ENCODE assay signal across 8 cellular contexts in the genomic region with DNA sequence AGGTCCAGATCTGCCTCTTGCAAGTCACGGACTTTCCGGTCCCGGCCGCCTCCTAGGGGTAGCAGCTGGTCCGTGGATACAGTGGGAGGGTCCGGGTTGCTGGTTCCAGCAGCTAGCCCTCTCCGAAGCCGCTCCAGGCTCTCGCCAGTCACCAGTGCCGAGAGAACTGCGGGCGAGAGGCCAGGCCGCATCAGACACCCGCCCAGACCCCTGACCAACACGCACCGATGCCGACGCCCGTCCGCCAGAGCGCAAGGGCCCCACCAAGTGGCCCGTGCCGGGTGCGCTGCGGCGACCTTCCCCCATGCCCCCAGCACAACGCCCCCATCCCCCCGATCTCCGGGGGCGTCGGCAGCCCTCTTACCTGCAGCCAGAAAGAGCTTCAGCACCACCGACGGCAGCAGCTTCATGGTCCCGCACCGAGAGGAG. TPM values are rescaled to one million over a fixed set of nuclear protein-coding genes. Genes with fewer than 3 reads are reported as not detected.
DNase-seq lines count a peak whose midpoint lies in the region; ATAC-seq, FAIRE-seq and TF ChIP-seq lines count a peak whose summit lies in the region.

No MANE protein-coding gene starts in this region.

- WGBS in A549 (ENCODE audit: missing lambda C conversion rate) = 1% methylated on average over 12 of the region's 35 CpGs
- 0% methylated on average over 21 to 25 of the region's 35 CpGs for WGBS in mesodermal cell (ENCODE audit: insufficient coverage in 2 of 2), 2 experiments

- no peaks in the 10 kb centered on the region for H3K36me3 Mint-ChIP-seq in type B pancreatic cell

- TF ChIP-seq POLR2A in A549 (IDR thresholded peaks at IDR 0.05; ENCODE audit: low read length) (no peak), GM12892 (IDR thresholded peaks at IDR 0.05; ENCODE audit: low read depth, low read length) (no peak)

- CTCF ChIA-PET in A549 (lab: Yijun Ruan, JAX) = interaction anchor here (0.5 to 36.9 kb wide), 42 partner anchors 9 to 374 kb away, joined by 3 to 1613 read pairs (median 5); partner anchors contain the start of genes PFDN1 and SLC4A9

- peak overlapping the region; percentile 54 for H3K27ac Mint-ChIP-seq in type B pancreatic cell

- H3K4me1 Mint-ChIP-seq in type B pancreatic cell (ENCODE audit: unreplicated experiment) = peaks cover 19% of the 10 kb centered on the region

- H3K4me3 ChIP-seq in A549 (peak overlapping the region; percentile 75), mesodermal cell (ENCODE audit: extremely low read depth, insufficient read depth, low read length, poor library complexity, severe bottlenecking) (peak overlapping the region; percentile 65)

- H3K9me3 Mint-ChIP-seq in type B pancreatic cell = no peaks in the 10 kb centered on the region

- POLR2A ChIA-PET in A549 (lab: Yijun Ruan, JAX) = interaction anchor here (0.9 to 2.5 kb wide), 20 partner anchors 9 to 380 kb away, joined by 3 to 46 read pairs (median 8); partner anchors contain the start of genes PFDN1 and ZMAT2

- TF ChIP-seq RAD21 in A549 (conservative IDR thresholded peaks at IDR 0.05 in 1 of 2, IDR thresholded peaks at IDR 0.05 in 1 of 2) = peak; percentile 50 to 84

- peaks cover 22% of the 10 kb centered on the region for H3K4me1 ChIP-seq in A549
- peaks cover 26% of the 10 kb centered on the region for H3K4me1 ChIP-seq in mesodermal cell (ENCODE audit: control insufficient read depth, insufficient read depth, low read length, poor library complexity, severe bottlenecking)

- H3K9me3 ChIP-seq in A549 (no peaks in the 10 kb centered on the region), mesodermal cell (ENCODE audit: control insufficient read depth, low read length) (no peaks in the 10 kb centered on the region)

- peak overlapping the region; percentile 74 to 88 for H3K27ac ChIP-seq in A549
- no peak overlapping the region for H3K27ac ChIP-seq in mesodermal cell (ENCODE audit: low read depth, low read length, severe bottlenecking)

- DNase-seq in A549 (ENCODE audit: low read depth in 1 of 2, low spot score in 1 of 2) (peak; percentile 51 to 67), GM12892 (ENCODE audit: insufficient read length) (peak; percentile 53), epidermal melanocyte (ENCODE audit: insufficient read length, low spot score) (peak; percentile 40), type B pancreatic cell (ENCODE audit: extremely low spot score, unreplicated experiment) (no peak)

- peak overlapping the region; percentile 88 for H3K4me3 Mint-ChIP-seq in type B pancreatic cell

- peak overlapping the region; percentile 87 for H3K4me2 ChIP-seq in A549

- TF ChIP-seq EP300 in A549 (IDR thresholded peaks at IDR 0.05) = no peak

- ATAC-seq in A549 = peak; percentile 81 to 83
- peak; percentile 9 for ATAC-seq in HG03139 (IDR thresholded peaks at IDR 0.05; ENCODE audit: unreplicated experiment)
- ATAC-seq in SK-N-SH treated with all-trans-retinoic acid at 6 μM for 48 hours = peak; percentile 77
- no peak for ATAC-seq in HG03039 (IDR thresholded peaks at IDR 0.05; ENCODE audit: unreplicated experiment)

- FAIRE-seq in A549 (lab: Jason Lieb, UNC) (no peak), GM12892 (lab: Jason Lieb, UNC) (peak; percentile 17)

- H3K27me3 Mint-ChIP-seq in type B pancreatic cell = peaks cover 50% of the 10 kb centered on the region

- H3K36me3 ChIP-seq in mesodermal cell (ENCODE audit: control insufficient read depth, insufficient read depth, low read length) = peaks cover 25% of the 10 kb centered on the region

- TF ChIP-seq CTCF in A549 (IDR thresholded peaks at IDR 0.05) (peak; percentile 64), type B pancreatic cell (conservative IDR thresholded peaks at IDR 0.05) (peak; percentile 11)

TF ChIP-seq in A549, 52 proteins besides CTCF, POLR2A, EP300 and RAD21:
- TF ChIP-seq MAX (IDR thresholded peaks at IDR 0.05) (peak; percentile 13; the same call in 1 of the 2 replicates), SMC3 (IDR thresholded peaks at IDR 0.05) (peak; percentile 77), NFE2L2 (conservative IDR thresholded peaks at IDR 0.05; ENCODE audit: low read length) (no peak)

TF ChIP-seq in SK-N-SH treated with all-trans-retinoic acid at 6 μM for 48 hours, 23 proteins besides CTCF, POLR2A, EP300 and RAD21 (continues in another document):
- no peak for TF ChIP-seq SNAI2 (CRISPR knock-in tag; IDR thresholded peaks at IDR 0.05)
- TF ChIP-seq RARB (CRISPR knock-in tag; IDR thresholded peaks at IDR 0.05) = no peak
- TF ChIP-seq BACH2 (CRISPR knock-in tag; IDR thresholded peaks at IDR 0.05; ENCODE audit: borderline replicate concordance) = no peak
- TF ChIP-seq CSDC2 (CRISPR knock-in tag; IDR thresholded peaks at IDR 0.05) = no peak
- no peak for TF ChIP-seq ESRRG (CRISPR knock-in tag; IDR thresholded peaks at IDR 0.05)
- no peak for TF ChIP-seq ZFP30 (CRISPR knock-in tag; IDR thresholded peaks at IDR 0.05)
- TF ChIP-seq PPARA (CRISPR knock-in tag; IDR thresholded peaks at IDR 0.05; ENCODE audit: borderline replicate concordance) = no peak
- TF ChIP-seq, protein P1, sequence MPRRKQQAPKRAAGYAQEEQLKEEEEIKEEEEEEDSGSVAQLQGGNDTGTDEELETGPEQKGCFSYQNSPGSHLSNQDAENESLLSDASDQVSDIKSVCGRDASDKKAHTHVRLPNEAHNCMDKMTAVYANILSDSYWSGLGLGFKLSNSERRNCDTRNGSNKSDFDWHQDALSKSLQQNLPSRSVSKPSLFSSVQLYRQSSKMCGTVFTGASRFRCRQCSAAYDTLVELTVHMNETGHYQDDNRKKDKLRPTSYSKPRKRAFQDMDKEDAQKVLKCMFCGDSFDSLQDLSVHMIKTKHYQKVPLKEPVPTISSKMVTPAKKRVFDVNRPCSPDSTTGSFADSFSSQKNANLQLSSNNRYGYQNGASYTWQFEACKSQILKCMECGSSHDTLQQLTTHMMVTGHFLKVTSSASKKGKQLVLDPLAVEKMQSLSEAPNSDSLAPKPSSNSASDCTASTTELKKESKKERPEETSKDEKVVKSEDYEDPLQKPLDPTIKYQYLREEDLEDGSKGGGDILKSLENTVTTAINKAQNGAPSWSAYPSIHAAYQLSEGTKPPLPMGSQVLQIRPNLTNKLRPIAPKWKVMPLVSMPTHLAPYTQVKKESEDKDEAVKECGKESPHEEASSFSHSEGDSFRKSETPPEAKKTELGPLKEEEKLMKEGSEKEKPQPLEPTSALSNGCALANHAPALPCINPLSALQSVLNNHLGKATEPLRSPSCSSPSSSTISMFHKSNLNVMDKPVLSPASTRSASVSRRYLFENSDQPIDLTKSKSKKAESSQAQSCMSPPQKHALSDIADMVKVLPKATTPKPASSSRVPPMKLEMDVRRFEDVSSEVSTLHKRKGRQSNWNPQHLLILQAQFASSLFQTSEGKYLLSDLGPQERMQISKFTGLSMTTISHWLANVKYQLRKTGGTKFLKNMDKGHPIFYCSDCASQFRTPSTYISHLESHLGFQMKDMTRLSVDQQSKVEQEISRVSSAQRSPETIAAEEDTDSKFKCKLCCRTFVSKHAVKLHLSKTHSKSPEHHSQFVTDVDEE (CRISPR knock-in tag; IDR thresholded peaks at IDR 0.05) = no peak

RNA-seq across cellular contexts. Expression of gene HBEGF, which starts 0.5 kb away (rescaled TPM):
- polyA plus RNA-seq in A549 (2011; rRNA removed) (4.2 and 5.0 TPM in 2 replicates), A549 (2017; fragmentation: RNase III; extraction: RNeasy Plus Mini Kit Qiagen cat#74134 plus additional on column Dnase treatment) (3.4 to 5.1 TPM (median 3.5 TPM) in 3 replicates)
- 3.0 and 4.3 TPM in 2 replicates for polyA plus RNA-seq in A549 (2012; cell fraction: cytosol; rRNA removed)
- 4.0 and 6.1 TPM in 2 replicates for polyA plus RNA-seq in A549 (2012; cell fraction: nucleus; rRNA removed)
- polyA minus RNA-seq in A549 (2011; rRNA and poly(A)+ RNA removed) = 1.3 and 1.4 TPM in 2 replicates
- 2.1 TPM for polyA plus RNA-seq in GM12892 (2012; ENCODE audit: missing spikeins)
- polyA plus RNA-seq in mesodermal cell (2013, experiment 1 of 2) = 17.1 TPM
- 13.9 TPM for polyA plus RNA-seq in mesodermal cell (2013, experiment 2 of 2)
- total RNA-seq in type B pancreatic cell (ENCODE audit: low replicate concordance) = 4.7 and 4.9 TPM in 2 replicates

RNA-seq across cellular contexts. Expression of gene SLC4A9, which starts 14.1 kb away (rescaled TPM):
- polyA plus RNA-seq in A549 (2011; rRNA removed) (not detected in 2 replicates), A549 (2017; fragmentation: RNase III; extraction: RNeasy Plus Mini Kit Qiagen cat#74134 plus additional on column Dnase treatment) (not detected in 3 replicates)
- polyA plus RNA-seq in A549 (2012; cell fraction: cytosol; rRNA removed) = 0.01 TPM in 1 of 2 replicates, not detected in the other
- 0.02 and 0.06 TPM in 2 replicates for polyA plus RNA-seq in A549 (2012; cell fraction: nucleus; rRNA removed)
- polyA minus RNA-seq in A549 (2011; rRNA and poly(A)+ RNA removed) = 0.08 TPM in 1 of 2 replicates, not detected in the other
- not detected for polyA plus RNA-seq in GM12892 (2012; ENCODE audit: missing spikeins)
- polyA plus RNA-seq in mesodermal cell (2013, experiment 1 of 2) = not detected
- not detected for polyA plus RNA-seq in mesodermal cell (2013, experiment 2 of 2)
- 0.17 TPM in 1 of 2 replicates, not detected in the other for total RNA-seq in type B pancreatic cell (ENCODE audit: low replicate concordance)

RNA-seq across cellular contexts. Expression of gene PFDN1, which starts 43.0 kb away (rescaled TPM):
- polyA plus RNA-seq in A549 (2011; rRNA removed) = 90.4 and 97.0 TPM in 2 replicates
- 80.9 and 104 TPM in 2 replicates for polyA plus RNA-seq in A549 (2012; cell fraction: cytosol; rRNA removed)
- 51.2 and 56.7 TPM in 2 replicates for polyA plus RNA-seq in A549 (2012; cell fraction: nucleus; rRNA removed)
- 201 to 239 TPM (median 226 TPM) in 3 replicates for polyA plus RNA-seq in A549 (2017; fragmentation: RNase III; extraction: RNeasy Plus Mini Kit Qiagen cat#74134 plus additional on column Dnase treatment)
- 58.8 and 72.3 TPM in 2 replicates for polyA minus RNA-seq in A549 (2011; rRNA and poly(A)+ RNA removed)
- polyA plus RNA-seq in GM12892 (2012; ENCODE audit: missing spikeins) = 93.4 TPM
- polyA plus RNA-seq in mesodermal cell (2013, experiment 1 of 2) = 116 TPM
- polyA plus RNA-seq in mesodermal cell (2013, experiment 2 of 2) = 109 TPM
- total RNA-seq in type B pancreatic cell (ENCODE audit: low replicate concordance) = 47.1 and 57.9 TPM in 2 replicates

RNA-seq across cellular contexts. Expression of gene ANKHD1, which starts 55.7 kb away (rescaled TPM):
- polyA plus RNA-seq in A549 (2011; rRNA removed) (94.1 and 111 TPM in 2 replicates), A549 (2017; fragmentation: RNase III; extraction: RNeasy Plus Mini Kit Qiagen cat#74134 plus additional on column Dnase treatment) (44.8 to 46.9 TPM (median 46.3 TPM) in 3 replicates)
- 25.2 and 28.8 TPM in 2 replicates for polyA plus RNA-seq in A549 (2012; cell fraction: cytosol; rRNA removed)
- polyA plus RNA-seq in A549 (2012; cell fraction: nucleus; rRNA removed) = 42.9 and 52.2 TPM in 2 replicates
- 113 and 129 TPM in 2 replicates for polyA minus RNA-seq in A549 (2011; rRNA and poly(A)+ RNA removed)
- 63.3 TPM for polyA plus RNA-seq in GM12892 (2012; ENCODE audit: missing spikeins)
- polyA plus RNA-seq in mesodermal cell (2013, experiment 1 of 2) = 59.6 TPM
- polyA plus RNA-seq in mesodermal cell (2013, experiment 2 of 2) = 46.6 TPM
- 108 and 129 TPM in 2 replicates for total RNA-seq in type B pancreatic cell (ENCODE audit: low replicate concordance)
